ENCODE assay signal across 31 cellular contexts in the genomic region with DNA sequence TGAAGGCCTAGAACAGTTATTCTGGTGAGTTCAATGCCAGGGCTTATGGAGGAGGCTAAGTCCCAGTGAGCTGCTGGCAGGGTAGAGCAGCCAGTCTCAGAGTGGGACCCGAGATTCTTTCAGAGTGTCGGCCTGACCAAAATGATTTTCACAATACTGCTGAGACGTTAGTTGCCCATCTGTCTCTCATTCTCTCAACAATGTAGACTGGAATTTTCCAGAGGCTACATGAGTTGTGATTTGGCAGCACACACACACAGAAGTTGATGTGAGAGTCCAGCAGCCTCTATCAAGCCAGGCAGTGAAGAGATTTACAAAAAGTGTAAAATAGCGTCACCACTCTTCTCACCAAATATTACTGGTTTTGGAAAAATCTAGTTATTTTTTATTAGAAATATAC. TPM values are rescaled to one million over a fixed set of nuclear protein-coding genes. Genes with fewer than 3 reads are reported as not detected.
"Had no signal": no experiment of that assay in that cellular context is flagged by ENCODE, and none has a peak within 500 bp of the region (broad histone marks: within the 10 kb centered on the region; RNA-seq: fewer than 3 reads in every experiment).

No MANE protein-coding gene starts in this region.

- H3K36me3 ChIP-seq: adrenal gland, ascending aorta, brain microvascular endothelial cell, esophagus muscularis mucosa, lower lobe of right lung, pancreas, transverse colon had no signal

- H3K9me3 Mint-ChIP-seq: activated naive CD4-positive, alpha-beta T cell treated with anti-CD3 and anti-CD28 coated beads, Interleukin-2, amount 50 U/mL, for 24 hours; activated T-helper 1 cell treated with anti-CD3 and anti-CD28 coated beads, Interleukin-12 subunit alpha, Interleukin-12 subunit beta, Interleukin-2, Interleukin-4 antibody, amounts not matched to agents 30 ng/mL and 10 ng/mL and 1 ng/mL, durations not matched to agents 14 hours and 24 hours and 36 hours; effector memory CD8-positive, alpha-beta T cell; immature natural killer cell; natural killer cell; stimulated activated effector memory CD8-positive, alpha-beta T cell treated with anti-CD3 and anti-CD28 coated beads, Interleukin-12 subunit alpha, Interleukin-12 subunit beta, amount 100 ng/mL, for 72 hours had no signal

- H3K4me1 Mint-ChIP-seq: activated naive CD4-positive, alpha-beta T cell treated with anti-CD3 and anti-CD28 coated beads, Interleukin-2, amount 50 U/mL, for 24 hours; immature natural killer cell; natural killer cell; stimulated activated effector memory CD8-positive, alpha-beta T cell treated with anti-CD3 and anti-CD28 coated beads, Interleukin-12 subunit alpha, Interleukin-12 subunit beta, amount 100 ng/mL, for 72 hours had no signal

- H3K4me3 ChIP-seq: adrenal gland, ascending aorta, dorsolateral prefrontal cortex, esophagus muscularis mucosa, lower lobe of right lung, pancreas, transverse colon had no signal

- ATAC-seq: activated CD4-positive, CD25-positive, alpha-beta regulatory T cell treated with anti-CD3 and anti-CD28 coated beads, Interleukin-2, amount 50 U/mL, for 24 hours; activated CD8-positive, alpha-beta T cell treated with anti-CD3 and anti-CD28 coated beads, Interleukin-2, amount 10 ng/mL, durations not matched to agents 7 days and 5 days; effector memory CD8-positive, alpha-beta T cell; foreskin keratinocyte; left lobe of liver; lower lobe of right lung; natural killer cell; pancreas; right cardiac atrium; stimulated activated effector memory CD8-positive, alpha-beta T cell treated with anti-CD3 and anti-CD28 coated beads, Interleukin-12 subunit alpha, Interleukin-12 subunit beta, amount 100 ng/mL, for 72 hours had no signal

- H3K27me3 ChIP-seq: adrenal gland, ascending aorta, brain microvascular endothelial cell, dorsolateral prefrontal cortex, pancreas, transverse colon had no signal

- H3K27ac ChIP-seq: adrenal gland, ascending aorta, brain microvascular endothelial cell, esophagus muscularis mucosa, foreskin keratinocyte, lower lobe of right lung, pancreas, transverse colon, VCaP had no signal

- H3K27ac Mint-ChIP-seq: activated CD8-positive, alpha-beta T cell treated with anti-CD3 and anti-CD28 coated beads, Interleukin-2, amount 10 ng/mL, durations not matched to agents 7 days and 5 days; activated naive CD4-positive, alpha-beta T cell treated with anti-CD3 and anti-CD28 coated beads, Interleukin-2, amount 50 U/mL, for 24 hours; activated T-helper 1 cell treated with anti-CD3 and anti-CD28 coated beads, Interleukin-12 subunit alpha, Interleukin-12 subunit beta, Interleukin-2, Interleukin-4 antibody, amounts not matched to agents 30 ng/mL and 10 ng/mL and 1 ng/mL, durations not matched to agents 14 hours and 24 hours and 36 hours; effector memory CD8-positive, alpha-beta T cell; immature natural killer cell; natural killer cell; stimulated activated effector memory CD8-positive, alpha-beta T cell treated with anti-CD3 and anti-CD28 coated beads, Interleukin-12 subunit alpha, Interleukin-12 subunit beta, amount 100 ng/mL, for 72 hours had no signal

- H3K9me3 ChIP-seq: adrenal gland, ascending aorta, esophagus muscularis mucosa, lower lobe of right lung, pancreas, transverse colon had no signal

- DNase-seq: activated CD4-positive, alpha-beta T cell treated with anti-CD3 and anti-CD28 coated beads, Interleukin-2, amount 50 U/mL, for 1 hour; activated CD8-positive, alpha-beta T cell treated with anti-CD3 and anti-CD28 coated beads, Interleukin-2, amount 10 ng/mL, durations not matched to agents 7 days and 5 days; activated gamma-delta T cell; adrenal gland; brain microvascular endothelial cell; caudate nucleus; dorsolateral prefrontal cortex; effector memory CD8-positive, alpha-beta T cell; foreskin keratinocyte; immature natural killer cell; lower lobe of right lung; mesendoderm; natural killer cell; pancreas; right cardiac atrium; small intestine; stimulated activated CD4-positive, alpha-beta T cell treated with anti-CD3 and anti-CD28 coated beads, Interleukin-2, amount 100 ng/mL, for 24 hours; transverse colon had no signal

- H3K4me1 ChIP-seq: adrenal gland, ascending aorta, esophagus muscularis mucosa, lower lobe of right lung, pancreas, transverse colon had no signal

- H3K4me3 Mint-ChIP-seq: activated CD8-positive, alpha-beta T cell treated with anti-CD3 and anti-CD28 coated beads, Interleukin-2, amount 10 ng/mL, durations not matched to agents 7 days and 5 days; activated naive CD4-positive, alpha-beta T cell treated with anti-CD3 and anti-CD28 coated beads, Interleukin-2, amount 50 U/mL, for 24 hours; activated T-helper 1 cell treated with anti-CD3 and anti-CD28 coated beads, Interleukin-12 subunit alpha, Interleukin-12 subunit beta, Interleukin-2, Interleukin-4 antibody, amounts not matched to agents 30 ng/mL and 10 ng/mL and 1 ng/mL, durations not matched to agents 14 hours and 24 hours and 36 hours; effector memory CD8-positive, alpha-beta T cell; immature natural killer cell; natural killer cell; stimulated activated effector memory CD8-positive, alpha-beta T cell treated with anti-CD3 and anti-CD28 coated beads, Interleukin-12 subunit alpha, Interleukin-12 subunit beta, amount 100 ng/mL, for 72 hours had no signal

RNA-seq across cellular contexts. Expression of a gene that starts 21.7 kb away (rescaled TPM):
- total RNA-seq: activated CD8-positive, alpha-beta T cell treated with anti-CD3 and anti-CD28 coated beads, Interleukin-2, amount 10 ng/mL, durations not matched to agents 7 days and 5 days; activated T-helper 1 cell treated with anti-CD3 and anti-CD28 coated beads, Interleukin-12 subunit alpha, Interleukin-12 subunit beta, Interleukin-2, Interleukin-4 antibody, amounts not matched to agents 30 ng/mL and 10 ng/mL and 1 ng/mL, durations not matched to agents 14 hours and 24 hours and 36 hours; ascending aorta; endothelial cell of umbilical vein; esophagus muscularis mucosa; foreskin keratinocyte; kidney epithelial cell; left lobe of liver; natural killer cell; pancreas; pulmonary artery endothelial cell; T-helper 2 cell treated with Interferon-gamma antibody and Interleukin-4, amounts not matched to agents 100 ng/mL and 5 ng/mL, for 36 hours; transverse colon had no signal
- polyA plus RNA-seq: adrenal gland, endothelial cell of umbilical vein, foreskin keratinocyte, immature natural killer cell, right cardiac atrium had no signal

RNA-seq across cellular contexts. Expression of a gene that starts 36.4 kb away (rescaled TPM):
- total RNA-seq: activated CD8-positive, alpha-beta T cell treated with anti-CD3 and anti-CD28 coated beads, Interleukin-2, amount 10 ng/mL, durations not matched to agents 7 days and 5 days; activated T-helper 1 cell treated with anti-CD3 and anti-CD28 coated beads, Interleukin-12 subunit alpha, Interleukin-12 subunit beta, Interleukin-2, Interleukin-4 antibody, amounts not matched to agents 30 ng/mL and 10 ng/mL and 1 ng/mL, durations not matched to agents 14 hours and 24 hours and 36 hours; adrenal gland; ascending aorta; endothelial cell of umbilical vein; esophagus muscularis mucosa; foreskin keratinocyte; kidney epithelial cell; left lobe of liver; lower lobe of right lung; natural killer cell; pulmonary artery endothelial cell; right cardiac atrium; T-helper 2 cell treated with Interferon-gamma antibody and Interleukin-4, amounts not matched to agents 100 ng/mL and 5 ng/mL, for 36 hours; temporal lobe; transverse colon had no signal
- polyA plus RNA-seq: endothelial cell of umbilical vein, foreskin keratinocyte, right cardiac atrium had no signal
